ENCODE assay signal across 8 cellular contexts in genomic region chr15:97960364-97961066, GRCh38. TPM values are rescaled to one million over a fixed set of nuclear protein-coding genes. Genes with fewer than 3 reads are reported as not detected.
A peak's percentile ranks its signal among the peaks of the same experiment; 100 is the strongest.
DNase-seq lines count a peak whose midpoint lies in the region; TF ChIP-seq lines count a peak whose summit lies in the region.

Gene ARRDC4, plus strand, starts transcription at chr15:97960703. Its CDS starts 159 bp downstream, at chr15:97960862.

- H3K36me3 Mint-ChIP-seq in activated naive CD8-positive, alpha-beta T cell treated with anti-CD3 and anti-CD28 coated beads for 36 hours: no peaks in the 10 kb centered on the region

- peak within 1 kb of the TSS; percentile 66 for H3K4me3 Mint-ChIP-seq in activated naive CD8-positive, alpha-beta T cell treated with anti-CD3 and anti-CD28 coated beads for 36 hours

- DNase-seq in DMS79 (lab: John Stamatoyannopoulos, UW) (peak; percentile 90), HCEC 1CT (peak; percentile 100), NAMALWA (ENCODE audit: low spot score) (peak; percentile 100), SKM-1 treated with dmso at 0.1 percent for 144 hours (lab: John Stamatoyannopoulos, UW; ENCODE audit: unreplicated experiment) (peak; percentile 98), glomerular visceral epithelial cell (ENCODE audit: extremely low spot score) (peak; percentile 99), nucleus accumbens (lab: John Stamatoyannopoulos, UW) (peak; percentile 93 to 100 (median 100))
- peak; percentile 99 for DNase-seq in activated naive CD8-positive, alpha-beta T cell treated with anti-CD3 and anti-CD28 coated beads for 36 hours

- no peaks in the 10 kb centered on the region for H3K9me3 Mint-ChIP-seq in activated naive CD8-positive, alpha-beta T cell treated with anti-CD3 and anti-CD28 coated beads for 36 hours

- H3K27me3 Mint-ChIP-seq in activated naive CD8-positive, alpha-beta T cell treated with anti-CD3 and anti-CD28 coated beads for 36 hours: no peaks in the 10 kb centered on the region

- TF ChIP-seq CTCF in subcutaneous adipose tissue (IDR thresholded peaks at IDR 0.05; ENCODE audit: low read depth): no peak

- H3K4me1 Mint-ChIP-seq in activated naive CD8-positive, alpha-beta T cell treated with anti-CD3 and anti-CD28 coated beads for 36 hours: peaks cover 12% of the 10 kb centered on the region

- peak within 1 kb of the TSS; percentile 72 for H3K27ac Mint-ChIP-seq in activated naive CD8-positive, alpha-beta T cell treated with anti-CD3 and anti-CD28 coated beads for 36 hours

RNA-seq across cellular contexts. Expression of gene ARRDC4, which starts in this region (rescaled TPM):
- 1 to 10 TPM; 2.5 to 2.8 TPM for total RNA-seq in activated naive CD8-positive, alpha-beta T cell treated with anti-CD3 and anti-CD28 coated beads for 36 hours
- total RNA-seq in subcutaneous adipose tissue: 10 to 100 TPM; 13.4 to 28.7 (median 16.8) TPM

Comparison
In these comparisons a context has a peak if more than half of its experiments do, and no peak if none do; other contexts are left out.
1. Peak in every context shown above with its lines: DNase-seq.